ENCODE assay signal across 19 cellular contexts in genomic region chr1:99069146-99069545, GRCh38.
DNase-seq lines count a peak whose midpoint lies in the region; ATAC-seq and TF ChIP-seq lines count a peak whose summit lies in the region.
"Had no signal": no experiment of that assay in that cellular context is flagged by ENCODE, and none has a peak within 500 bp of the region (broad histone marks: within the 10 kb centered on the region; RNA-seq: fewer than 3 reads in every experiment).

No MANE protein-coding gene starts in this region.

- peak overlapping the region; percentile 22 for H3K4me2 ChIP-seq in GM23338

- H3K27ac ChIP-seq in GM23338 (ENCODE audit: low read depth), result peak overlapping the region; percentile 64
- no peak overlapping the region for H3K27ac ChIP-seq in prostate gland
- H3K27ac ChIP-seq: GM23248 had no signal

- H3K79me2 ChIP-seq in GM23338 (replicated peaks; ENCODE audit: insufficient read depth), result no peaks in the 10 kb centered on the region

- H3K36me3 ChIP-seq in GM23338 (ENCODE audit: insufficient read depth) (no peaks in the 10 kb centered on the region), NT2/D1 (ENCODE audit: insufficient read depth, insufficient read length, low read length) (no peaks in the 10 kb centered on the region), prostate gland (no peaks in the 10 kb centered on the region)

- H2AFZ ChIP-seq in GM23338, result no peak overlapping the region
- H2AFZ ChIP-seq: GM23248 had no signal

- H3K9ac ChIP-seq in NT2/D1 (ENCODE audit: insufficient read length, low read depth), result no peak overlapping the region
- H3K9ac ChIP-seq: GM23248 had no signal

- ATAC-seq in GM23338 (peak; percentile 91), GM18867 (IDR thresholded peaks at IDR 0.05; ENCODE audit: unreplicated experiment) (no peak)
- ATAC-seq: GM12878 had no signal

- H3K4me1 ChIP-seq in GM23338 (ENCODE audit: insufficient read depth), result peaks cover 26% of the 10 kb centered on the region
- no peaks in the 10 kb centered on the region for H3K4me1 ChIP-seq in NT2/D1 (ENCODE audit: insufficient read depth, insufficient read length)
- no peaks in the 10 kb centered on the region for H3K4me1 ChIP-seq in prostate gland (replicated peaks)

- H3K4me1 Mint-ChIP-seq in GM23338, result peaks cover 33% of the 10 kb centered on the region
- H3K4me1 Mint-ChIP-seq: B cell had no signal

- intact Hi-C loops in prostate gland (cut with DNase I), result no loop called here

- H3K9me2 ChIP-seq in GM23338 (ENCODE audit: insufficient read depth), result no peaks in the 10 kb centered on the region

- TF ChIP-seq CTCF in GM23338 (conservative IDR thresholded peaks at IDR 0.05; ENCODE audit: low read depth in 2 of 2) (no peak), prostate gland (IDR thresholded peaks at IDR 0.05) (no peak)

- H3K4me3 ChIP-seq in GM23338 (peak overlapping the region; percentile 7; the same call in 1 of the 2 replicates), NT2/D1 (ENCODE audit: insufficient read length, low read depth) (no peak overlapping the region), prostate gland (no peak overlapping the region)
- H3K4me3 ChIP-seq: GM12878, GM23248 had no signal

- peak overlapping the region; percentile 92 for H3K27ac Mint-ChIP-seq in GM23338
- H3K27ac Mint-ChIP-seq: B cell; CD4-positive, alpha-beta T cell; HFFc6 had no signal

- H3K9me3 ChIP-seq in NT2/D1 (ENCODE audit: insufficient read depth, low read length), result no peaks in the 10 kb centered on the region
- H3K9me3 ChIP-seq in prostate gland, result no peaks in the 10 kb centered on the region

- no peaks in the 10 kb centered on the region for H3F3A ChIP-seq in GM23338 (replicated peaks; ENCODE audit: low read depth)

- H3K36me3 Mint-ChIP-seq in GM23338 (ENCODE audit: low read depth), result no peaks in the 10 kb centered on the region

- H4K20me1 ChIP-seq in GM23338 (replicated peaks; ENCODE audit: insufficient read depth), result no peaks in the 10 kb centered on the region

- no peaks in the 10 kb centered on the region for H3K27me3 ChIP-seq in GM23338 (ENCODE audit: insufficient read depth)
- no peaks in the 10 kb centered on the region for H3K27me3 ChIP-seq in NT2/D1 (ENCODE audit: insufficient read depth, insufficient read length)
- no peaks in the 10 kb centered on the region for H3K27me3 ChIP-seq in prostate gland (replicated peaks; ENCODE audit: insufficient read depth)

- no peaks in the 10 kb centered on the region for H3K9me3 Mint-ChIP-seq in GM23338
- H3K9me3 Mint-ChIP-seq: CD4-positive, alpha-beta T cell; HFFc6 had no signal

- H3K4me3 Mint-ChIP-seq in GM23338, result peak overlapping the region; percentile 39; the same call in 2 of the 3 replicates
- H3K4me3 Mint-ChIP-seq: B cell; CD4-positive, alpha-beta T cell; HFFc6 had no signal

- 43% methylated on average over 3 of the region's 3 CpGs for WGBS in prostate gland

- peaks cover 2% of the 10 kb centered on the region for H3K27me3 Mint-ChIP-seq in GM23338 (ENCODE audit: insufficient read depth, low read depth, poor library complexity)
- H3K27me3 Mint-ChIP-seq: B cell had no signal

- DNase-seq in GM23338 (ENCODE audit: low spot score) (peak; percentile 75), NT2/D1 (ENCODE audit: low read depth, low spot score) (peak; percentile 38), iPS DF 19.7 (ENCODE audit: low read depth, low spot score) (peak; percentile 28), iPS-NIHi11 (ENCODE audit: low spot score) (peak; percentile 37), prostate gland (ENCODE audit: low spot score) (no peak), SW480 (ENCODE audit: low spot score) (no peak)
- no peak for DNase-seq in stimulated activated naive CD4-positive, alpha-beta T cell treated with Interleukin-2 at 50 U/mL for 16 hours (lab: John Stamatoyannopoulos, UW)
- DNase-seq: 8988T; ACHN; C1 segment of cervical spinal cord; Calu3; CD4-positive, alpha-beta T cell; DMS 273 treated with DMSO at 0.1 percent for 48 hours; GM23248; HCEC 1CT; HFFc6 had no signal

- TF ChIP-seq POLR2A in prostate gland (IDR thresholded peaks at IDR 0.05), result no peak

TF ChIP-seq in GM23338, 12 proteins besides CTCF, POLR2A, EP300 and RAD21 (continues in another document):
- TF ChIP-seq STAT1 (IDR thresholded peaks at IDR 0.05; ENCODE audit: unreplicated experiment) (no peak), NANOG (IDR thresholded peaks at IDR 0.05; ENCODE audit: borderline replicate concordance) (no peak), EZH2phosphoT487 (IDR thresholded peaks at IDR 0.05; ENCODE audit: unreplicated experiment) (no peak), REST (IDR thresholded peaks at IDR 0.05; ENCODE audit: unreplicated experiment) (no peak), CREB1 (CRISPR knock-in tag; IDR thresholded peaks at IDR 0.05; ENCODE audit: low read depth) (no peak), JUNB (IDR thresholded peaks at IDR 0.05; ENCODE audit: unreplicated experiment) (no peak)

Comparison
In these comparisons a context has a peak if more than half of its experiments do, and no peak if none do; other contexts are left out.
1. DNase-seq: peak in GM23338 (single experiment), NT2/D1 (single experiment), iPS DF 19.7 (single experiment) and iPS-NIHi11 (single experiment); none in prostate gland (single experiment), stimulated activated naive CD4-positive, alpha-beta T cell treated with Interleukin-2 at 50 U/mL for 16 hours (single experiment) and SW480 (single experiment).